ENCODE assay signal across 16 cellular contexts in genomic region chr2:212254331-212254730, GRCh38.
DNase-seq lines count a peak whose midpoint lies in the region; ATAC-seq and TF ChIP-seq lines count a peak whose summit lies in the region.
"Had no signal": no experiment of that assay in that cellular context is flagged by ENCODE, and none has a peak within 500 bp of the region (broad histone marks: within the 10 kb centered on the region; RNA-seq: fewer than 3 reads in every experiment).

No MANE protein-coding gene starts in this region.

- H3K9me2 ChIP-seq in SK-N-SH: no peaks in the 10 kb centered on the region

- no peaks in the 10 kb centered on the region; the same call in 1 of the 2 replicates for H3K79me2 ChIP-seq in SK-N-SH (ENCODE audit: insufficient read depth)

- no peaks in the 10 kb centered on the region for H3F3A ChIP-seq in SK-N-SH (replicated peaks; ENCODE audit: insufficient read depth)

- CTCF ChIA-PET in SK-N-SH (lab: Yijun Ruan, JAX): no interaction called here

- H3K27ac ChIP-seq in SK-N-SH (ENCODE audit: low read depth in 2 of 2, low read length in 1 of 2) (no peak overlapping the region), foreskin keratinocyte (no peak overlapping the region)
- H3K27ac ChIP-seq: KMS-11, RWPE1, SJCRH30 had no signal

- H4K20me1 ChIP-seq in SK-N-SH (ENCODE audit: insufficient read depth): no peaks in the 10 kb centered on the region

- DNase-seq in SK-N-SH (peak; percentile 8), NCI-H146 (lab: John Stamatoyannopoulos, UW) (peak; percentile 59), foreskin keratinocyte (peak in 1 of 2 donors; percentile 11), renal cortical epithelial cell (ENCODE audit: low read depth) (peak; percentile 87), NCI-H1105 (lab: John Stamatoyannopoulos, UW) (no peak), iPS-NIHi7 (ENCODE audit: extremely low spot score) (no peak)
- DNase-seq in activated CD4-positive, CD25-positive, alpha-beta regulatory T cell treated with anti-CD3 and anti-CD28 coated beads, Interleukin-2, amount 50 U/mL, for 72 hours: no peak
- DNase-seq: CD8-positive, alpha-beta T cell; H7; MG63; NCI-H2107 had no signal

- no peak overlapping the region for H3K9ac ChIP-seq in SK-N-SH
- H3K9ac ChIP-seq: KMS-11 had no signal

- H3K4me1 ChIP-seq in SK-N-SH (ENCODE audit: control insufficient read depth in 1 of 2, insufficient read depth in 2 of 2, low read depth in 1 of 2, low read length in 1 of 2): peaks cover 0 to 3% of the 10 kb centered on the region in 2 experiments; a peak in 2 of 4 replicates
- no peaks in the 10 kb centered on the region for H3K4me1 ChIP-seq in foreskin keratinocyte
- H3K4me1 ChIP-seq: SJCRH30 had no signal

- H3K27me3 ChIP-seq in SK-N-SH (ENCODE audit: insufficient read depth): no peaks in the 10 kb centered on the region
- H3K27me3 ChIP-seq in foreskin keratinocyte: no peaks in the 10 kb centered on the region
- H3K27me3 ChIP-seq: MG63, SJCRH30 had no signal

- no peak for ATAC-seq in SK-N-SH treated with all-trans-retinoic acid at 6 μM for 48 hours
- ATAC-seq in foreskin keratinocyte: peak; percentile 36
- ATAC-seq: CD8-positive, alpha-beta T cell; HepG2 had no signal

- no peaks in the 10 kb centered on the region for H3K36me3 ChIP-seq in SK-N-SH (replicated peaks in 1 of 2; ENCODE audit: control insufficient read depth in 1 of 2, insufficient read depth in 2 of 2, low read length in 1 of 2)
- H3K36me3 ChIP-seq: MG63, SJCRH30 had no signal

- WGBS in SK-N-SH (ENCODE audit: low lambda C conversion rate): 63% methylated on average over 5 of the region's 5 CpGs

- H3K9me3 ChIP-seq in SK-N-SH: no peaks in the 10 kb centered on the region
- H3K9me3 ChIP-seq: MG63, SJCRH30 had no signal

- TF ChIP-seq RAD21 in SK-N-SH (IDR thresholded peaks at IDR 0.05; ENCODE audit: low read length): no peak

- H3K4me2 ChIP-seq in SK-N-SH: no peak overlapping the region
- H3K4me2 ChIP-seq: KMS-11 had no signal

- TF ChIP-seq CTCF in SK-N-SH (IDR thresholded peaks at IDR 0.05): no peak
- TF ChIP-seq CTCF in foreskin keratinocyte (conservative IDR thresholded peaks at IDR 0.05): no peak

- no peak for TF ChIP-seq EP300 in SK-N-SH (IDR thresholded peaks at IDR 0.05; ENCODE audit: borderline replicate concordance in 1 of 2, low read depth in 1 of 2, low read length in 1 of 2)

- no peak overlapping the region for H3K4me3 ChIP-seq in SK-N-SH (ENCODE audit: low read depth in 2 of 2, low read length in 1 of 2)
- H3K4me3 ChIP-seq: MG63, SJCRH30 had no signal

- POLR2A ChIA-PET in SK-N-SH (lab: Yijun Ruan, JAX): no interaction called here

- no peak overlapping the region for H2AFZ ChIP-seq in SK-N-SH (ENCODE audit: low read depth)

TF ChIP-seq in SK-N-SH, 30 proteins besides CTCF, POLR2A, EP300 and RAD21:
- TF ChIP-seq ELF1 (IDR thresholded peaks at IDR 0.05) (no peak), CHD2 (IDR thresholded peaks at IDR 0.05; ENCODE audit: low read length, partially characterized antibody) (no peak), YY1 (IDR thresholded peaks at IDR 0.05; ENCODE audit: low read depth) (no peak), FOXJ3 (CRISPR knock-in tag; IDR thresholded peaks at IDR 0.05) (no peak)
- TF ChIP-seq, protein P1, sequence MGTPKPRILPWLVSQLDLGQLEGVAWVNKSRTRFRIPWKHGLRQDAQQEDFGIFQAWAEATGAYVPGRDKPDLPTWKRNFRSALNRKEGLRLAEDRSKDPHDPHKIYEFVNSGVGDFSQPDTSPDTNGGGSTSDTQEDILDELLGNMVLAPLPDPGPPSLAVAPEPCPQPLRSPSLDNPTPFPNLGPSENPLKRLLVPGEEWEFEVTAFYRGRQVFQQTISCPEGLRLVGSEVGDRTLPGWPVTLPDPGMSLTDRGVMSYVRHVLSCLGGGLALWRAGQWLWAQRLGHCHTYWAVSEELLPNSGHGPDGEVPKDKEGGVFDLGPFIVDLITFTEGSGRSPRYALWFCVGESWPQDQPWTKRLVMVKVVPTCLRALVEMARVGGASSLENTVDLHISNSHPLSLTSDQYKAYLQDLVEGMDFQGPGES (IDR thresholded peaks at IDR 0.05; ENCODE audit: low read depth, low read length): no peak
- TF ChIP-seq, protein P2, sequence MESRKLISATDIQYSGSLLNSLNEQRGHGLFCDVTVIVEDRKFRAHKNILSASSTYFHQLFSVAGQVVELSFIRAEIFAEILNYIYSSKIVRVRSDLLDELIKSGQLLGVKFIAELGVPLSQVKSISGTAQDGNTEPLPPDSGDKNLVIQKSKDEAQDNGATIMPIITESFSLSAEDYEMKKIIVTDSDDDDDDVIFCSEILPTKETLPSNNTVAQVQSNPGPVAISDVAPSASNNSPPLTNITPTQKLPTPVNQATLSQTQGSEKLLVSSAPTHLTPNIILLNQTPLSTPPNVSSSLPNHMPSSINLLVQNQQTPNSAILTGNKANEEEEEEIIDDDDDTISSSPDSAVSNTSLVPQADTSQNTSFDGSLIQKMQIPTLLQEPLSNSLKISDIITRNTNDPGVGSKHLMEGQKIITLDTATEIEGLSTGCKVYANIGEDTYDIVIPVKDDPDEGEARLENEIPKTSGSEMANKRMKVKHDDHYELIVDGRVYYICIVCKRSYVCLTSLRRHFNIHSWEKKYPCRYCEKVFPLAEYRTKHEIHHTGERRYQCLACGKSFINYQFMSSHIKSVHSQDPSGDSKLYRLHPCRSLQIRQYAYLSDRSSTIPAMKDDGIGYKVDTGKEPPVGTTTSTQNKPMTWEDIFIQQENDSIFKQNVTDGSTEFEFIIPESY (IDR thresholded peaks at IDR 0.05; ENCODE audit: borderline replicate concordance, low read depth): no peak

TF ChIP-seq in SK-N-SH treated with all-trans-retinoic acid at 6 μM for 48 hours, 23 proteins besides CTCF, POLR2A, EP300 and RAD21:
- no peak for TF ChIP-seq ZNF8 (CRISPR knock-in tag; IDR thresholded peaks at IDR 0.05)
- TF ChIP-seq ZFP3 (CRISPR knock-in tag; IDR thresholded peaks at IDR 0.05): no peak
- TF ChIP-seq CSRNP3 (CRISPR knock-in tag; IDR thresholded peaks at IDR 0.05): no peak
- no peak for TF ChIP-seq PPARA (CRISPR knock-in tag; IDR thresholded peaks at IDR 0.05; ENCODE audit: borderline replicate concordance)
- no peak for TF ChIP-seq CSDC2 (CRISPR knock-in tag; IDR thresholded peaks at IDR 0.05)
- no peak for TF ChIP-seq OSR1 (CRISPR knock-in tag; IDR thresholded peaks at IDR 0.05)
- TF ChIP-seq, protein P3, sequence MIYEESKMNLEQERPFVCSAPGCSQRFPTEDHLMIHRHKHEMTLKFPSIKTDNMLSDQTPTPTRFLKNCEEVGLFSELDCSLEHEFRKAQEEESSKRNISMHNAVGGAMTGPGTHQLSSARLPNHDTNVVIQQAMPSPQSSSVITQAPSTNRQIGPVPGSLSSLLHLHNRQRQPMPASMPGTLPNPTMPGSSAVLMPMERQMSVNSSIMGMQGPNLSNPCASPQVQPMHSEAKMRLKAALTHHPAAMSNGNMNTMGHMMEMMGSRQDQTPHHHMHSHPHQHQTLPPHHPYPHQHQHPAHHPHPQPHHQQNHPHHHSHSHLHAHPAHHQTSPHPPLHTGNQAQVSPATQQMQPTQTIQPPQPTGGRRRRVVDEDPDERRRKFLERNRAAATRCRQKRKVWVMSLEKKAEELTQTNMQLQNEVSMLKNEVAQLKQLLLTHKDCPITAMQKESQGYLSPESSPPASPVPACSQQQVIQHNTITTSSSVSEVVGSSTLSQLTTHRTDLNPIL (CRISPR knock-in tag; IDR thresholded peaks at IDR 0.05; ENCODE audit: low read depth): no peak
- no peak for TF ChIP-seq GLIS3 (CRISPR knock-in tag; IDR thresholded peaks at IDR 0.05)
- TF ChIP-seq SNAI2 (CRISPR knock-in tag; IDR thresholded peaks at IDR 0.05): no peak
- no peak for TF ChIP-seq ESRRG (CRISPR knock-in tag; IDR thresholded peaks at IDR 0.05)
- no peak for TF ChIP-seq ZC3H10 (CRISPR knock-in tag; IDR thresholded peaks at IDR 0.05)
- TF ChIP-seq, protein P4, sequence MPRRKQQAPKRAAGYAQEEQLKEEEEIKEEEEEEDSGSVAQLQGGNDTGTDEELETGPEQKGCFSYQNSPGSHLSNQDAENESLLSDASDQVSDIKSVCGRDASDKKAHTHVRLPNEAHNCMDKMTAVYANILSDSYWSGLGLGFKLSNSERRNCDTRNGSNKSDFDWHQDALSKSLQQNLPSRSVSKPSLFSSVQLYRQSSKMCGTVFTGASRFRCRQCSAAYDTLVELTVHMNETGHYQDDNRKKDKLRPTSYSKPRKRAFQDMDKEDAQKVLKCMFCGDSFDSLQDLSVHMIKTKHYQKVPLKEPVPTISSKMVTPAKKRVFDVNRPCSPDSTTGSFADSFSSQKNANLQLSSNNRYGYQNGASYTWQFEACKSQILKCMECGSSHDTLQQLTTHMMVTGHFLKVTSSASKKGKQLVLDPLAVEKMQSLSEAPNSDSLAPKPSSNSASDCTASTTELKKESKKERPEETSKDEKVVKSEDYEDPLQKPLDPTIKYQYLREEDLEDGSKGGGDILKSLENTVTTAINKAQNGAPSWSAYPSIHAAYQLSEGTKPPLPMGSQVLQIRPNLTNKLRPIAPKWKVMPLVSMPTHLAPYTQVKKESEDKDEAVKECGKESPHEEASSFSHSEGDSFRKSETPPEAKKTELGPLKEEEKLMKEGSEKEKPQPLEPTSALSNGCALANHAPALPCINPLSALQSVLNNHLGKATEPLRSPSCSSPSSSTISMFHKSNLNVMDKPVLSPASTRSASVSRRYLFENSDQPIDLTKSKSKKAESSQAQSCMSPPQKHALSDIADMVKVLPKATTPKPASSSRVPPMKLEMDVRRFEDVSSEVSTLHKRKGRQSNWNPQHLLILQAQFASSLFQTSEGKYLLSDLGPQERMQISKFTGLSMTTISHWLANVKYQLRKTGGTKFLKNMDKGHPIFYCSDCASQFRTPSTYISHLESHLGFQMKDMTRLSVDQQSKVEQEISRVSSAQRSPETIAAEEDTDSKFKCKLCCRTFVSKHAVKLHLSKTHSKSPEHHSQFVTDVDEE (CRISPR knock-in tag; IDR thresholded peaks at IDR 0.05): no peak

Comparison
In these comparisons a context has a peak if more than half of its experiments do, and no peak if none do; other contexts are left out.
1. DNase-seq: peak in SK-N-SH (single experiment), NCI-H146 (single experiment) and renal cortical epithelial cell (single experiment); none in NCI-H1105 (single experiment), iPS-NIHi7 (single experiment) and activated CD4-positive, CD25-positive, alpha-beta regulatory T cell treated with anti-CD3 and anti-CD28 coated beads, Interleukin-2, amount 50 U/mL, for 72 hours (single experiment).